ENCODE assay signal across 26 cellular contexts in genomic region chr4:19130836-19131235, GRCh38.
DNase-seq lines count a peak whose midpoint lies in the region; TF ChIP-seq lines count a peak whose summit lies in the region.
"Had no signal": no experiment of that assay in that cellular context is flagged by ENCODE, and none has a peak within 500 bp of the region (broad histone marks: within the 10 kb centered on the region; RNA-seq: fewer than 3 reads in every experiment).

No MANE protein-coding gene starts in this region.

- POLR2A ChIA-PET in OCI-LY7 (lab: Charles Lee), result interaction anchor here (2.0 kb wide), 1 partner anchor 20 kb away, joined by 4 read pairs; no protein-coding TSS in a partner anchor

- no peaks in the 10 kb centered on the region for H3K36me3 Mint-ChIP-seq in T-helper 2 cell treated with Interferon-gamma antibody and Interleukin-4, amounts not matched to agents 5 μg/mL and 100 μg/mL, for 36 hours (ENCODE audit: low read depth)
- H3K36me3 Mint-ChIP-seq: activated naive CD8-positive, alpha-beta T cell treated with anti-CD3 and anti-CD28 coated beads, Interleukin-2, amount 10 ng/mL, durations not matched to agents 7 days and 5 days; CD4-positive, alpha-beta memory T cell; stimulated activated effector memory CD8-positive, alpha-beta T cell treated with anti-CD3 and anti-CD28 coated beads, Interleukin-12 subunit alpha, Interleukin-12 subunit beta, amount 100 ng/mL, for 72 hours had no signal

- no peaks in the 10 kb centered on the region for H4K20me1 ChIP-seq in OCI-LY7 (ENCODE audit: insufficient read depth, low read length)
- H4K20me1 ChIP-seq in fibroblast of lung (ENCODE audit: control insufficient read depth, extremely low read depth, insufficient read depth, low read length), result no peaks in the 10 kb centered on the region

- no peaks in the 10 kb centered on the region for H3K27me3 ChIP-seq in fibroblast of lung (ENCODE audit: control insufficient read depth, insufficient read depth, low read length)
- H3K27me3 ChIP-seq: breast epithelium, sigmoid colon, suprapubic skin, uterus had no signal

- BruUV-seq in OCI-LY7 (replicated peaks; lab: Mats Ljungman, UMichigan), result no TSS peak

- no peak overlapping the region for H3K27ac Mint-ChIP-seq in T-helper 2 cell treated with Interferon-gamma antibody and Interleukin-4, amounts not matched to agents 5 μg/mL and 100 μg/mL, for 36 hours
- H3K27ac Mint-ChIP-seq: activated CD4-positive, alpha-beta T cell treated with anti-CD3 and anti-CD28 coated beads, Interleukin-2, amount 10 ng/mL, durations not matched to agents 7 days and 5 days; activated naive CD8-positive, alpha-beta T cell treated with anti-CD3 and anti-CD28 coated beads, Interleukin-2, amount 10 ng/mL, durations not matched to agents 7 days and 5 days; CD4-positive, alpha-beta memory T cell; stimulated activated effector memory CD8-positive, alpha-beta T cell treated with anti-CD3 and anti-CD28 coated beads, Interleukin-12 subunit alpha, Interleukin-12 subunit beta, amount 100 ng/mL, for 72 hours; T-helper 1 cell treated with Interleukin-12 subunit alpha and Interleukin-12 subunit beta and Interleukin-4 antibody, amounts not matched to agents 30 μg/mL and 1 μg/mL, for 36 hours had no signal

- H3K9me3 Mint-ChIP-seq in T-helper 2 cell treated with Interferon-gamma antibody and Interleukin-4, amounts not matched to agents 5 μg/mL and 100 μg/mL, for 36 hours, result peaks cover 32% of the 10 kb centered on the region
- H3K9me3 Mint-ChIP-seq: activated CD4-positive, alpha-beta T cell treated with anti-CD3 and anti-CD28 coated beads, Interleukin-2, amount 10 ng/mL, durations not matched to agents 7 days and 5 days; stimulated activated effector memory CD8-positive, alpha-beta T cell treated with anti-CD3 and anti-CD28 coated beads, Interleukin-12 subunit alpha, Interleukin-12 subunit beta, amount 100 ng/mL, for 72 hours had no signal

- H3K4me1 Mint-ChIP-seq in T-helper 2 cell treated with Interferon-gamma antibody and Interleukin-4, amounts not matched to agents 5 μg/mL and 100 μg/mL, for 36 hours (ENCODE audit: low read depth), result no peaks in the 10 kb centered on the region
- H3K4me1 Mint-ChIP-seq: activated CD4-positive, alpha-beta T cell treated with anti-CD3 and anti-CD28 coated beads, Interleukin-2, amount 10 ng/mL, durations not matched to agents 7 days and 5 days; activated naive CD8-positive, alpha-beta T cell treated with anti-CD3 and anti-CD28 coated beads, Interleukin-2, amount 10 ng/mL, durations not matched to agents 7 days and 5 days; CD4-positive, alpha-beta memory T cell; stimulated activated effector memory CD8-positive, alpha-beta T cell treated with anti-CD3 and anti-CD28 coated beads, Interleukin-12 subunit alpha, Interleukin-12 subunit beta, amount 100 ng/mL, for 72 hours had no signal

- no peak overlapping the region for H3K4me3 Mint-ChIP-seq in T-helper 2 cell treated with Interferon-gamma antibody and Interleukin-4, amounts not matched to agents 5 μg/mL and 100 μg/mL, for 36 hours
- H3K4me3 Mint-ChIP-seq: activated CD4-positive, alpha-beta T cell treated with anti-CD3 and anti-CD28 coated beads, Interleukin-2, amount 10 ng/mL, durations not matched to agents 7 days and 5 days; activated naive CD8-positive, alpha-beta T cell treated with anti-CD3 and anti-CD28 coated beads, Interleukin-2, amount 10 ng/mL, durations not matched to agents 7 days and 5 days; CD4-positive, alpha-beta memory T cell; neural crest cell; stimulated activated effector memory CD8-positive, alpha-beta T cell treated with anti-CD3 and anti-CD28 coated beads, Interleukin-12 subunit alpha, Interleukin-12 subunit beta, amount 100 ng/mL, for 72 hours; T-helper 1 cell treated with Interleukin-12 subunit alpha and Interleukin-12 subunit beta and Interleukin-4 antibody, amounts not matched to agents 30 μg/mL and 1 μg/mL, for 36 hours had no signal

- H3K79me2 ChIP-seq in OCI-LY7 (ENCODE audit: insufficient read depth, low read depth, low read length), result no peaks in the 10 kb centered on the region
- H3K79me2 ChIP-seq in fibroblast of lung (ENCODE audit: control insufficient read depth, insufficient read depth, low read length), result no peaks in the 10 kb centered on the region

- CTCF ChIA-PET in OCI-LY7 (lab: Charles Lee; ENCODE audit: unreplicated experiment), result no interaction called here

- no peak for TF ChIP-seq CTCF in OCI-LY7 (conservative IDR thresholded peaks at IDR 0.05; ENCODE audit: low read length)
- no peak for TF ChIP-seq CTCF in fibroblast of lung (conservative IDR thresholded peaks at IDR 0.05 in 1 of 2, IDR thresholded peaks at IDR 0.05 in 1 of 2; ENCODE audit: low read depth in 1 of 2, low read length in 2 of 2)

- intact Hi-C loops in OCI-LY7 (cut with micrococcal nuclease; ENCODE audit: unreplicated experiment), result no loop called here

- H3K9me2 ChIP-seq in OCI-LY7 (ENCODE audit: insufficient read depth, low read length), result no peaks in the 10 kb centered on the region

- H3K27me3 Mint-ChIP-seq in T-helper 2 cell treated with Interferon-gamma antibody and Interleukin-4, amounts not matched to agents 5 μg/mL and 100 μg/mL, for 36 hours (ENCODE audit: low read depth), result no peaks in the 10 kb centered on the region
- H3K27me3 Mint-ChIP-seq: activated CD4-positive, alpha-beta T cell treated with anti-CD3 and anti-CD28 coated beads, Interleukin-2, amount 10 ng/mL, durations not matched to agents 7 days and 5 days; activated naive CD8-positive, alpha-beta T cell treated with anti-CD3 and anti-CD28 coated beads, Interleukin-2, amount 10 ng/mL, durations not matched to agents 7 days and 5 days; CD4-positive, alpha-beta memory T cell had no signal

- no peak overlapping the region for H3K9ac ChIP-seq in fibroblast of lung (ENCODE audit: insufficient read depth, low read length)

- H3K4me3 ChIP-seq in OCI-LY7 (ENCODE audit: low read depth, low read length, poor library complexity, severe bottlenecking) (no peak overlapping the region), fibroblast of lung (replicated peaks in 1 of 4; ENCODE audit: control extremely low read depth in 1 of 4, insufficient read depth in 1 of 4, low read depth in 3 of 4, low read length in 4 of 4) (no peak overlapping the region)
- H3K4me3 ChIP-seq: breast epithelium, coronary artery, sigmoid colon, suprapubic skin, uterus had no signal

- H3K9me3 ChIP-seq in OCI-LY7 (ENCODE audit: low read length) (no peaks in the 10 kb centered on the region; the same call in 1 of the 2 replicates), fibroblast of lung (ENCODE audit: control insufficient read depth, insufficient read depth, low read depth, low read length) (no peaks in the 10 kb centered on the region)
- H3K9me3 ChIP-seq: breast epithelium, sigmoid colon, suprapubic skin, uterus had no signal

- H3K36me3 ChIP-seq in OCI-LY7 (ENCODE audit: insufficient read depth, low read length) (no peaks in the 10 kb centered on the region), fibroblast of lung (ENCODE audit: control insufficient read depth, insufficient read depth, low read length) (no peaks in the 10 kb centered on the region)
- H3K36me3 ChIP-seq: breast epithelium, sigmoid colon, suprapubic skin, uterus had no signal

- no peak overlapping the region for H3K4me2 ChIP-seq in OCI-LY7 (ENCODE audit: low read length)
- H3K4me2 ChIP-seq in fibroblast of lung (ENCODE audit: extremely low read depth, insufficient read depth, low read length), result no peak overlapping the region

- H3K4me1 ChIP-seq in OCI-LY7 (ENCODE audit: insufficient read depth, low read length, poor library complexity, severe bottlenecking) (peaks cover 1% of the 10 kb centered on the region), fibroblast of lung (ENCODE audit: control insufficient read depth, extremely low read depth, insufficient read depth, low read length) (no peaks in the 10 kb centered on the region)
- H3K4me1 ChIP-seq: breast epithelium, suprapubic skin, uterus had no signal

- H2AFZ ChIP-seq in OCI-LY7 (ENCODE audit: low read length), result 0 out of 2 replicates have a peak overlapping the region, but pooled peaks have one; percentile 4
- H2AFZ ChIP-seq in fibroblast of lung (ENCODE audit: low read length), result no peak overlapping the region

- DNase-seq in EL (peak; percentile 85), OCI-LY7 (ENCODE audit: low spot score) (no peak), fibroblast of lung (ENCODE audit: low read depth in 2 of 2) (peak; percentile 6 to 94), non-pigmented ciliary epithelial cell (ENCODE audit: low read depth) (peak; percentile 75), NCI-H1092 treated with DMSO at 0.1 percent for 48 hours (lab: John Stamatoyannopoulos, UW) (no peak), NOMO-1 (lab: John Stamatoyannopoulos, UW; ENCODE audit: unreplicated experiment in 2 of 2) (no peak), NCI-H2081 treated with DMSO at 0.1 percent for 48 hours (lab: John Stamatoyannopoulos, UW) (no peak)
- no peak for DNase-seq in T-helper 2 cell treated with Interferon-gamma antibody and Interleukin-4, amounts not matched to agents 5 μg/mL and 100 μg/mL, for 36 hours (ENCODE audit: low spot score)
- DNase-seq: activated CD4-positive, alpha-beta T cell treated with anti-CD3 and anti-CD28 coated beads, Interleukin-2, amount 10 ng/mL, durations not matched to agents 7 days and 5 days; activated naive CD8-positive, alpha-beta T cell treated with anti-CD3 and anti-CD28 coated beads, Interleukin-2, amount 10 ng/mL, durations not matched to agents 7 days and 5 days; CD4-positive, alpha-beta memory T cell; DMS53; Kasumi-1; left ventricle myocardium superior; NCI-H1092; NCI-H2081; NCI-H446; sigmoid colon; stimulated activated CD4-positive, alpha-beta T cell treated with anti-CD3 and anti-CD28 coated beads, Interleukin-1b, Interleukin-23, amount 100 ng/mL, for 48 hours; uterus had no signal

- H3K27ac ChIP-seq in OCI-LY7 (ENCODE audit: low read depth, low read length, poor library complexity, severe bottlenecking), result no peak overlapping the region
- no peak overlapping the region for H3K27ac ChIP-seq in fibroblast of lung (ENCODE audit: insufficient read depth, low read length)
- H3K27ac ChIP-seq: breast epithelium, coronary artery, sigmoid colon, suprapubic skin, uterus had no signal

Comparison
In these comparisons a context has a peak if more than half of its experiments do, and no peak if none do; other contexts are left out.
1. DNase-seq: peak in EL (single experiment), fibroblast of lung (2 of 2) and non-pigmented ciliary epithelial cell (single experiment); none in OCI-LY7 (single experiment), T-helper 2 cell treated with Interferon-gamma antibody and Interleukin-4, amounts not matched to agents 5 μg/mL and 100 μg/mL, for 36 hours (single experiment), NCI-H1092 treated with DMSO at 0.1 percent for 48 hours (single experiment), NOMO-1 (0 of 2) and NCI-H2081 treated with DMSO at 0.1 percent for 48 hours (single experiment).